Comparison of ENCODE assay signal across 31 cellular contexts in the genomic region with DNA sequence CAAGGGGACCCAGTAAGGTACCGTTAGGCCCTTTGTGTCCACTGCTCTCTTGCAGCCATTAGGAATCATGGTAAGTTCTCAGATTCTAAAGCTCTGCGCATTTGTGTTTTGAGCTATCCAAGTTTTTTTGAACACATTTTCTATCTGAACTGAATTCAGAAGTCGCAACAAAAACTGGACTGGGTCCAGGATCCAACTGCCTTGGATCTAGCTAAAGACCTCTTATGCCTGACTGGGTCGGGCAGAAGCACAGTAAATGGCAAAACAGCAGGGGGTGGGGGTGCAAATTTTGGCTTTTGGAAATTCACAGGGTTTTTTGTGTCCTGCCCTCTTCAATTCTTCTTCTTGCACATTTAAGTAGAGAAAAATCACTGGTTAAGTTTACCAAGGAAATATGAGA.
"Had no signal": no experiment of that assay in that cellular context is flagged by ENCODE, and none has a peak within 500 bp of the region (broad histone marks: within the 10 kb centered on the region; RNA-seq: fewer than 3 reads in every experiment).

No MANE protein-coding gene starts in this region.

- H3K27me3 Mint-ChIP-seq: activated CD4-positive, alpha-beta memory T cell treated with anti-CD3 and anti-CD28 coated beads for 36 hours; activated CD4-positive, alpha-beta T cell treated with anti-CD3 and anti-CD28 coated beads, Interleukin-2, amount 10 ng/mL, durations not matched to agents 24 days and 14 days; activated naive CD8-positive, alpha-beta T cell treated with anti-CD3 and anti-CD28 coated beads, Interleukin-2, amount 10 ng/mL, durations not matched to agents 7 days and 5 days; effector memory CD8-positive, alpha-beta T cell; naive thymus-derived CD4-positive, alpha-beta T cell had no signal

- H3K4me3 ChIP-seq: breast epithelium, coronary artery, gastrocnemius medialis, hepatocyte, pancreas, psoas muscle, right atrium auricular region had no signal

- DNase-seq: activated CD4-positive, alpha-beta memory T cell treated with anti-CD3 and anti-CD28 coated beads for 36 hours; activated CD4-positive, alpha-beta T cell treated with anti-CD3 and anti-CD28 coated beads, Interleukin-2, amount 10 ng/mL, durations not matched to agents 24 days and 14 days; activated CD8-positive, alpha-beta memory T cell treated with anti-CD3 and anti-CD28 coated beads, Interleukin-2, amount 50 U/mL, for 4 hours; activated effector memory CD4-positive, alpha-beta T cell treated with anti-CD3 and anti-CD28 coated beads, Interleukin-2, amount 50 U/mL, for 16 hours; activated naive CD4-positive, alpha-beta T cell treated with anti-CD3 and anti-CD28 coated beads for 36 hours; activated naive CD8-positive, alpha-beta T cell treated with anti-CD3 and anti-CD28 coated beads, Interleukin-2, amount 10 ng/mL, durations not matched to agents 7 days and 5 days; activated T-cell treated with anti-CD3 and anti-CD28 coated beads, Interleukin-2, amount 50 U/mL, for 1 hour; amniotic stem cell; central memory CD4-positive, alpha-beta T cell; effector memory CD8-positive, alpha-beta T cell; erythroblast; gastrocnemius medialis; islet precursor cell; left ventricle myocardium superior; naive thymus-derived CD4-positive, alpha-beta T cell; pancreas; psoas muscle; stimulated activated CD4-positive, alpha-beta T cell treated with anti-CD3 and anti-CD28 coated beads, Interleukin-15, amount 100 ng/mL, for 24 hours; stimulated activated CD4-positive, alpha-beta T cell treated with anti-CD3 and anti-CD28 coated beads, Interleukin-2, amount 100 ng/mL, for 24 hours; stimulated activated naive CD4-positive, alpha-beta T cell treated with Interleukin-2 at 50 U/mL for 16 hours; T-helper 9 cell; trophoblast cell had no signal

- H3K9me3 Mint-ChIP-seq: activated CD4-positive, alpha-beta memory T cell treated with anti-CD3 and anti-CD28 coated beads for 36 hours; activated CD4-positive, alpha-beta T cell treated with anti-CD3 and anti-CD28 coated beads, Interleukin-2, amount 10 ng/mL, durations not matched to agents 24 days and 14 days; activated naive CD4-positive, alpha-beta T cell treated with anti-CD3 and anti-CD28 coated beads for 36 hours; activated T-helper 1 cell treated with anti-CD3 and anti-CD28 coated beads, Interleukin-12 subunit alpha, Interleukin-12 subunit beta, Interleukin-2, Interleukin-4 antibody, amounts not matched to agents 30 ng/mL and 10 ng/mL and 1 ng/mL, durations not matched to agents 14 hours and 24 hours and 36 hours; effector memory CD8-positive, alpha-beta T cell; naive thymus-derived CD4-positive, alpha-beta T cell had no signal

- H3K4me1 Mint-ChIP-seq: activated CD4-positive, alpha-beta T cell treated with anti-CD3 and anti-CD28 coated beads, Interleukin-2, amount 10 ng/mL, durations not matched to agents 24 days and 14 days; activated naive CD8-positive, alpha-beta T cell treated with anti-CD3 and anti-CD28 coated beads, Interleukin-2, amount 10 ng/mL, durations not matched to agents 7 days and 5 days; naive thymus-derived CD4-positive, alpha-beta T cell had no signal

- H3K27ac Mint-ChIP-seq: activated CD4-positive, alpha-beta memory T cell treated with anti-CD3 and anti-CD28 coated beads for 36 hours; activated CD4-positive, alpha-beta T cell treated with anti-CD3 and anti-CD28 coated beads, Interleukin-2, amount 10 ng/mL, durations not matched to agents 24 days and 14 days; activated naive CD4-positive, alpha-beta T cell treated with anti-CD3 and anti-CD28 coated beads for 36 hours; activated naive CD8-positive, alpha-beta T cell treated with anti-CD3 and anti-CD28 coated beads, Interleukin-2, amount 10 ng/mL, durations not matched to agents 7 days and 5 days; activated T-helper 1 cell treated with anti-CD3 and anti-CD28 coated beads, Interleukin-12 subunit alpha, Interleukin-12 subunit beta, Interleukin-2, Interleukin-4 antibody, amounts not matched to agents 30 ng/mL and 10 ng/mL and 1 ng/mL, durations not matched to agents 14 hours and 24 hours and 36 hours; effector memory CD8-positive, alpha-beta T cell; naive thymus-derived CD4-positive, alpha-beta T cell had no signal

- H3K4me3 Mint-ChIP-seq: activated CD4-positive, alpha-beta memory T cell treated with anti-CD3 and anti-CD28 coated beads for 36 hours; activated CD4-positive, alpha-beta T cell treated with anti-CD3 and anti-CD28 coated beads, Interleukin-2, amount 10 ng/mL, durations not matched to agents 24 days and 14 days; activated naive CD4-positive, alpha-beta T cell treated with anti-CD3 and anti-CD28 coated beads for 36 hours; activated naive CD8-positive, alpha-beta T cell treated with anti-CD3 and anti-CD28 coated beads, Interleukin-2, amount 10 ng/mL, durations not matched to agents 7 days and 5 days; activated T-helper 1 cell treated with anti-CD3 and anti-CD28 coated beads, Interleukin-12 subunit alpha, Interleukin-12 subunit beta, Interleukin-2, Interleukin-4 antibody, amounts not matched to agents 30 ng/mL and 10 ng/mL and 1 ng/mL, durations not matched to agents 14 hours and 24 hours and 36 hours; effector memory CD8-positive, alpha-beta T cell; naive thymus-derived CD4-positive, alpha-beta T cell had no signal

- ATAC-seq: activated CD4-positive, CD25-positive, alpha-beta regulatory T cell treated with anti-CD3 and anti-CD28 coated beads, Interleukin-2, amount 50 U/mL, for 24 hours; effector memory CD8-positive, alpha-beta T cell; gastrocnemius medialis; left ventricle myocardium superior; naive thymus-derived CD4-positive, alpha-beta T cell; pancreas; psoas muscle had no signal

- FAIRE-seq: astrocyte, pancreas, TTC549, urothelium cell line had no signal
